ENCODE assay signal across 12 cellular contexts in genomic region chr12:68622250-68622649, GRCh38. TPM values are rescaled to one million over a fixed set of nuclear protein-coding genes. Genes with fewer than 3 reads are reported as not detected.
DNase-seq lines count a peak whose midpoint lies in the region; ATAC-seq, FAIRE-seq and TF ChIP-seq lines count a peak whose summit lies in the region.
"Had no signal": no experiment of that assay in that cellular context is flagged by ENCODE, and none has a peak within 500 bp of the region (broad histone marks: within the 10 kb centered on the region; RNA-seq: fewer than 3 reads in every experiment).

No MANE protein-coding gene starts in this region.

- H3K4me1 ChIP-seq in right lobe of liver (peaks cover 0 to 43% (median 16%) of the 10 kb centered on the region in 4 donors), HepG2 (ENCODE audit: insufficient read depth, low read length) (peaks cover 40% of the 10 kb centered on the region)

- TF ChIP-seq EP300 in HepG2 (IDR thresholded peaks at IDR 0.05; ENCODE audit: low read depth in 2 of 2, low read length in 2 of 2), result no peak
- TF ChIP-seq EP300 in HepG2 (CRISPR knock-in tag; IDR thresholded peaks at IDR 0.05; ENCODE audit: borderline replicate concordance), result no peak

- peaks cover 99% of the 10 kb centered on the region for H3K79me2 ChIP-seq in HepG2 (ENCODE audit: insufficient read depth, low read length)

- H3K4me1 Mint-ChIP-seq in activated naive CD8-positive, alpha-beta T cell treated with anti-CD3 and anti-CD28 coated beads for 36 hours, result peaks cover 82% of the 10 kb centered on the region
- H3K4me1 Mint-ChIP-seq in mesothelial cell of epicardium, result peaks cover 46% of the 10 kb centered on the region

- ATAC-seq in right lobe of liver (peak in 3 of 4 donors; percentile 12 to 48 (median 22)), HepG2 (no peak), GM21526 (IDR thresholded peaks at IDR 0.05; ENCODE audit: low FRiP score, unreplicated experiment) (no peak), GM18861 (IDR thresholded peaks at IDR 0.05; ENCODE audit: unreplicated experiment) (no peak)

- H3K36me3 ChIP-seq in right lobe of liver (peaks cover 0 to 2% (median 0%) of the 10 kb centered on the region in 4 donors), HepG2 (replicated peaks in 1 of 2; ENCODE audit: control insufficient read depth in 1 of 2, insufficient read depth in 2 of 2, low read length in 2 of 2) (peaks cover 2 to 12% of the 10 kb centered on the region in 2 experiments)

- H3K9me3 ChIP-seq in right lobe of liver, result no peaks in the 10 kb centered on the region
- H3K9me3 ChIP-seq in HepG2 (ENCODE audit: low read length), result no peaks in the 10 kb centered on the region
- H3K9me3 ChIP-seq: esophagus muscularis mucosa had no signal

- intact Hi-C loops in right lobe of liver (cut with DNase I) (no loop called here), HepG2 (cut with micrococcal nuclease; ENCODE audit: unreplicated experiment) (no loop called here)

- H3K4me3 ChIP-seq in right lobe of liver (no peak overlapping the region), HepG2 (replicated peaks in 1 of 3; ENCODE audit: insufficient read depth in 1 of 3, low read depth in 2 of 3, low read length in 3 of 3) (no peak overlapping the region)
- H3K4me3 ChIP-seq: esophagus muscularis mucosa had no signal

- no peaks in the 10 kb centered on the region for H3K27me3 Mint-ChIP-seq in activated naive CD8-positive, alpha-beta T cell treated with anti-CD3 and anti-CD28 coated beads for 36 hours
- no peaks in the 10 kb centered on the region for H3K27me3 Mint-ChIP-seq in mesothelial cell of epicardium (ENCODE audit: low read depth)

- no peak for DNase-seq in right lobe of liver
- DNase-seq in HepG2 (ENCODE audit: low spot score), result no peak
- DNase-seq in activated naive CD8-positive, alpha-beta T cell treated with anti-CD3 and anti-CD28 coated beads for 36 hours, result no peak
- DNase-seq in mesothelial cell of epicardium (ENCODE audit: low spot score in 2 of 2, unreplicated experiment in 2 of 2), result no peak
- DNase-seq in DMS153 (lab: John Stamatoyannopoulos, UW), result no peak
- no peak for DNase-seq in HEK293T (ENCODE audit: extremely low spot score)
- DNase-seq: activated CD8-positive, alpha-beta memory T cell treated with anti-CD3 and anti-CD28 coated beads, Interleukin-2, amount 50 U/mL, for 4 hours; NCI-H1694 treated with DMSO at 0.1 percent for 48 hours had no signal

- peak overlapping the region; percentile 7 for H3K4me3 Mint-ChIP-seq in activated naive CD8-positive, alpha-beta T cell treated with anti-CD3 and anti-CD28 coated beads for 36 hours
- no peak overlapping the region for H3K4me3 Mint-ChIP-seq in mesothelial cell of epicardium

- POLR2A ChIA-PET in HepG2 (lab: Yijun Ruan, JAX) (interaction anchor here (2.2 kb wide), 1 partner anchor 12 kb away, joined by 10 read pairs; the partner anchor contains the start of gene RAP1B), HEK293T (lab: Yijun Ruan, JAX) (interaction anchor here (2.2 kb wide), 1 partner anchor 12 kb away, joined by 10 read pairs; the partner anchor contains the start of gene RAP1B)

- H3K27me3 ChIP-seq in right lobe of liver, result no peaks in the 10 kb centered on the region
- no peaks in the 10 kb centered on the region for H3K27me3 ChIP-seq in HepG2 (ENCODE audit: control insufficient read depth in 1 of 2, insufficient read depth in 2 of 2, low read length in 2 of 2)
- H3K27me3 ChIP-seq: esophagus muscularis mucosa had no signal

- TF ChIP-seq POLR2A in right lobe of liver (IDR thresholded peaks at IDR 0.05), result no peak
- no peak for TF ChIP-seq POLR2A in HepG2 (IDR thresholded peaks at IDR 0.05; ENCODE audit: insufficient read depth in 1 of 2, low read depth in 2 of 2, low read length in 2 of 2)

- BruUV-seq in HepG2 (replicated peaks; lab: Mats Ljungman, UMichigan), result no TSS peak

- 62% methylated on average over 1 of the region's 1 CpG for WGBS in right lobe of liver (ENCODE audit: insufficient coverage, low coverage, low lambda C conversion rate, missing lambda C conversion rate)
- WGBS in HepG2 (ENCODE audit: low lambda C conversion rate), result 89% methylated on average over 1 of the region's 1 CpG

- H4K20me1 ChIP-seq in HepG2 (ENCODE audit: insufficient read depth, low read length), result peaks cover 50% of the 10 kb centered on the region

- no peak for FAIRE-seq in HepG2 (lab: Jason Lieb, UNC)
- FAIRE-seq: G401.6 had no signal

- H3K36me3 Mint-ChIP-seq in activated naive CD8-positive, alpha-beta T cell treated with anti-CD3 and anti-CD28 coated beads for 36 hours, result peaks cover 67% of the 10 kb centered on the region
- peaks cover 28% of the 10 kb centered on the region for H3K36me3 Mint-ChIP-seq in mesothelial cell of epicardium

- peaks cover 13% of the 10 kb centered on the region for H3K9me3 Mint-ChIP-seq in activated naive CD8-positive, alpha-beta T cell treated with anti-CD3 and anti-CD28 coated beads for 36 hours
- H3K9me3 Mint-ChIP-seq in mesothelial cell of epicardium, result peaks cover 13% of the 10 kb centered on the region

- CTCF ChIA-PET in HepG2 (lab: Yijun Ruan, JAX; ENCODE audit: low intra/inter-chr PET ratio, low total read pairs) (no interaction called here), HEK293T (lab: Yijun Ruan, JAX) (no interaction called here)

- no peak overlapping the region for H2AFZ ChIP-seq in HepG2 (ENCODE audit: low read length)

- H3K4me2 ChIP-seq in HepG2 (ENCODE audit: low read depth, low read length), result no peak overlapping the region

- no peak for TF ChIP-seq RAD21 in HepG2 (CRISPR knock-in tag; IDR thresholded peaks at IDR 0.05)

- peak overlapping the region; percentile 36 for H3K27ac Mint-ChIP-seq in activated naive CD8-positive, alpha-beta T cell treated with anti-CD3 and anti-CD28 coated beads for 36 hours
- H3K27ac Mint-ChIP-seq in mesothelial cell of epicardium, result peak overlapping the region; percentile 30

- no peak overlapping the region for H3K9ac ChIP-seq in HepG2 (ENCODE audit: insufficient read depth, low read depth, low read length)

- TF ChIP-seq CTCF in right lobe of liver (IDR thresholded peaks at IDR 0.05) (no peak), HepG2 (CRISPR knock-in tag; IDR thresholded peaks at IDR 0.05) (no peak), mesothelial cell of epicardium (IDR thresholded peaks at IDR 0.05; ENCODE audit: unreplicated experiment) (no peak)

- in situ Hi-C loops in HepG2 (cut with HindIII; ENCODE audit: extremely low pct_ligation_motif_present, low pct_unique_long_range_greater_than_20kb), result no loop called here

- no peak overlapping the region for H3K27ac ChIP-seq in right lobe of liver
- no peak overlapping the region for H3K27ac ChIP-seq in HepG2 (ENCODE audit: extremely low read length, insufficient read depth, low read length)

TF ChIP-seq in HepG2, 621 proteins besides CTCF, POLR2A, EP300 and RAD21:
- no peak for TF ChIP-seq HOXA7 (CRISPR knock-in tag; IDR thresholded peaks at IDR 0.05)
- no peak for TF ChIP-seq MEIS1 (CRISPR knock-in tag; IDR thresholded peaks at IDR 0.05; ENCODE audit: borderline replicate concordance)
- no peak for TF ChIP-seq ZNF251 (CRISPR knock-in tag; IDR thresholded peaks at IDR 0.05)

TF ChIP-seq in HEK293T, 16 proteins besides CTCF, POLR2A, EP300 and RAD21:
- TF ChIP-seq CTBP1 (IDR thresholded peaks at IDR 0.05; ENCODE audit: borderline replicate concordance), result no peak
- no peak for TF ChIP-seq SUZ12 (IDR thresholded peaks at IDR 0.05)
- no peak for TF ChIP-seq FOXM1 (IDR thresholded peaks at IDR 0.05; ENCODE audit: borderline replicate concordance)
- no peak for TF ChIP-seq ELF4 (IDR thresholded peaks at IDR 0.05)
- no peak for TF ChIP-seq TARDBP (IDR thresholded peaks at IDR 0.05)
- TF ChIP-seq NFRKB (IDR thresholded peaks at IDR 0.05), result no peak
- no peak for TF ChIP-seq PKNOX1 (IDR thresholded peaks at IDR 0.05)
- no peak for TF ChIP-seq BHLHE40 (IDR thresholded peaks at IDR 0.05; ENCODE audit: borderline replicate concordance)
- TF ChIP-seq L3MBTL2 (conservative IDR thresholded peaks at IDR 0.05), result no peak
- TF ChIP-seq ARNT (IDR thresholded peaks at IDR 0.05), result no peak

RNA-seq across cellular contexts. Expression of gene RAP1B, which starts 11.6 kb away (rescaled TPM):
- 100 to 1,000 TPM in 1 of 6 experiments, 10 to 100 TPM in 5; 49.7 to 120 (median 64.3) TPM for total RNA-seq in right lobe of liver
- total RNA-seq in HepG2 (2016; rRNA removed; fragmentation: Illumina TruSeq; extraction: Trizol), result 92.7 and 129 TPM in 2 replicates
- total RNA-seq in HepG2 (2016; cell fraction: cytosol; rRNA removed; fragmentation: Illumina TruSeq; extraction: Trizol; ENCODE audit: low read depth), result 42.6 and 48.0 TPM in 2 replicates
- total RNA-seq in HepG2 (2016; cell fraction: insoluble cytoplasmic fraction; rRNA removed; fragmentation: Illumina TruSeq; extraction: Trizol), result 87.1 and 128 TPM in 2 replicates
- 96.4 and 97.6 TPM in 2 replicates for total RNA-seq in HepG2 (2016; cell fraction: membrane; rRNA removed; fragmentation: Illumina TruSeq; extraction: Trizol)
- 44.6 and 47.4 TPM in 2 replicates for total RNA-seq in HepG2 (2016; cell fraction: nucleus; rRNA removed; fragmentation: Illumina TruSeq; extraction: Trizol)
- polyA plus RNA-seq in HepG2 (2011; rRNA removed), result 56.6 and 71.1 TPM in 2 replicates
- polyA plus RNA-seq in HepG2 (2011; cell fraction: cytosol; rRNA removed), result 39.2 and 62.2 TPM in 2 replicates
- 17.4 and 23.5 TPM in 2 replicates for polyA plus RNA-seq in HepG2 (2011; cell fraction: nucleus; rRNA removed)
- polyA plus RNA-seq in HepG2 (2012), result 73.2 and 76.4 TPM in 2 replicates
- polyA plus RNA-seq in HepG2 (2016; cell fraction: cytosol; fragmentation: Illumina TruSeq; extraction: Trizol; ENCODE audit: low read depth), result 45.2 and 58.6 TPM in 2 replicates
- polyA plus RNA-seq in HepG2 (2016; cell fraction: insoluble cytoplasmic fraction; fragmentation: Illumina TruSeq; extraction: Trizol; ENCODE audit: low read depth), result 158 and 166 TPM in 2 replicates
- polyA plus RNA-seq in HepG2 (2016; cell fraction: membrane; fragmentation: Illumina TruSeq; extraction: Trizol; ENCODE audit: low read depth), result 84.2 and 93.1 TPM in 2 replicates
- 80.7 and 83.5 TPM in 2 replicates for polyA plus RNA-seq in HepG2 (2016; cell fraction: nucleus; fragmentation: Illumina TruSeq; extraction: Trizol; ENCODE audit: insufficient read depth, low read depth)
- 19.4 and 29.7 TPM in 2 replicates for polyA minus RNA-seq in HepG2 (2011; rRNA and poly(A)+ RNA removed; ENCODE audit: low replicate concordance)
- polyA minus RNA-seq in HepG2 (2011; cell fraction: cytosol; rRNA and poly(A)+ RNA removed), result 45.2 and 50.6 TPM in 2 replicates
- 43.8 and 54.3 TPM in 2 replicates for polyA minus RNA-seq in HepG2 (2011; cell fraction: nucleus; rRNA and poly(A)+ RNA removed)
- 100 to 1,000 TPM; 239 to 245 TPM for total RNA-seq in activated naive CD8-positive, alpha-beta T cell treated with anti-CD3 and anti-CD28 coated beads for 36 hours
- total RNA-seq in mesothelial cell of epicardium, result 107 to 114 TPM (median 110 TPM) in 3 replicates

Comparison
In these comparisons a context has a peak if more than half of its experiments do, and no peak if none do; other contexts are left out.
1. ATAC-seq: peak in right lobe of liver (3 of 4); none in HepG2 (single experiment), GM21526 (single experiment) and GM18861 (single experiment).